In the genomic region with DNA sequence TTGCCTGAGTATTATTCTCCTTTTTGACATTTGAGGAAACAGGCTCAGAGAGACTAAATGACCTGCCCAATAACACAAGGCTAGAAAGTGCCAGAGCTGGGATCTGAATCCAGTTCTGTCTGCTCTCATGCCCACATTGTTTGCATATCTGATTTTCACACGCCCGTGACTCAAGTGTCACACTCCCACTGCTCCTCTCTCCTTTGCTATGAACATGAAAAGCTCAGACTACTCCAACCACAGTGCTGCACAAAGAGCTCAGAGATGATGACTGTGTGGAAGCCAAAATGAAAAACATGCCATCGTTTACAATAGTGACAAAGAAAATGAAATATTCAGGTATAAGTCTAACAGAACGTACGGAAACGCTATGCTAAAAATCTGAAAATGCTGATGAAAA, we compare ENCODE assay signal across 9 cellular contexts.
DNase-seq lines count a peak whose midpoint lies in the region; ATAC-seq and TF ChIP-seq lines count a peak whose summit lies in the region.
"Had no signal": no experiment of that assay in that cellular context is flagged by ENCODE, and none has a peak within 500 bp of the region (broad histone marks: within the 10 kb centered on the region; RNA-seq: fewer than 3 reads in every experiment).

No MANE protein-coding gene starts in this region.

- peak; percentile 84 to 87 for ATAC-seq in activated CD4-positive, CD25-positive, alpha-beta regulatory T cell treated with anti-CD3 and anti-CD28 coated beads, Interleukin-2, amount 50 U/mL, for 24 hours
- ATAC-seq in HG02678 (IDR thresholded peaks at IDR 0.05; ENCODE audit: unreplicated experiment), result no peak

- TF ChIP-seq EP300 in stomach (IDR thresholded peaks at IDR 0.05), result no peak

- H3K4me1 ChIP-seq in stomach, result peaks cover 5 to 29% (median 18%) of the 10 kb centered on the region in 4 donors

- intact Hi-C loops in stomach (cut with DNase I; ENCODE audit: low total_unique reads), result no loop called here

- H3K27ac ChIP-seq in stomach, result no peak overlapping the region

- no peak for TF ChIP-seq POLR2A in stomach (IDR thresholded peaks at IDR 0.05)

- WGBS in stomach, 5 donors, result 80 to 87% (median 81%) methylated on average over 6 of the region's 6 CpGs

- no peak for TF ChIP-seq CTCF in stomach (IDR thresholded peaks at IDR 0.05)

- H3K9me3 ChIP-seq in stomach, result no peaks in the 10 kb centered on the region

- no peak for DNase-seq in activated CD4-positive, CD25-positive, alpha-beta regulatory T cell (lab: John Stamatoyannopoulos, UW)
- DNase-seq in activated CD4-positive, alpha-beta T cell treated with anti-CD3 and anti-CD28 coated beads, Interleukin-2, amount 50 U/mL, for 24 hours (ENCODE audit: low read depth in 1 of 2, low spot score in 1 of 2), result peak; percentile 20 to 66
- peak; percentile 61 for DNase-seq in kidney glomerular epithelial cell (lab: John Stamatoyannopoulos, UW)
- DNase-seq in stimulated activated CD8-positive, alpha-beta memory T cell treated with anti-CD3 and anti-CD28 coated beads, Interleukin-7, amount 100 ng/mL, for 4 hours (ENCODE audit: low read depth in 2 of 2), result peak; percentile 27
- DNase-seq in stomach, result no peak
- no peak for DNase-seq in SHP77 treated with DMSO at 0.1 percent for 48 hours (lab: John Stamatoyannopoulos, UW)
- DNase-seq: NCI-H1436 treated with DMSO at 0.1 percent for 48 hours had no signal

- H3K36me3 ChIP-seq in stomach, result peaks cover 0 to 20% (median 17%) of the 10 kb centered on the region in 4 donors

- no peaks in the 10 kb centered on the region for H3K27me3 ChIP-seq in stomach

- no peak overlapping the region for H3K4me3 ChIP-seq in stomach

Comparison
In these comparisons a context has a peak if more than half of its experiments do, and no peak if none do; other contexts are left out.
1. DNase-seq: peak in activated CD4-positive, alpha-beta T cell treated with anti-CD3 and anti-CD28 coated beads, Interleukin-2, amount 50 U/mL, for 24 hours (2 of 2), kidney glomerular epithelial cell (single experiment) and stimulated activated CD8-positive, alpha-beta memory T cell treated with anti-CD3 and anti-CD28 coated beads, Interleukin-7, amount 100 ng/mL, for 4 hours (2 of 2); none in activated CD4-positive, CD25-positive, alpha-beta regulatory T cell (0 of 4), stomach (single experiment) and SHP77 treated with DMSO at 0.1 percent for 48 hours (single experiment).